ENCODE assay signal across 37 cellular contexts in the genomic region with DNA sequence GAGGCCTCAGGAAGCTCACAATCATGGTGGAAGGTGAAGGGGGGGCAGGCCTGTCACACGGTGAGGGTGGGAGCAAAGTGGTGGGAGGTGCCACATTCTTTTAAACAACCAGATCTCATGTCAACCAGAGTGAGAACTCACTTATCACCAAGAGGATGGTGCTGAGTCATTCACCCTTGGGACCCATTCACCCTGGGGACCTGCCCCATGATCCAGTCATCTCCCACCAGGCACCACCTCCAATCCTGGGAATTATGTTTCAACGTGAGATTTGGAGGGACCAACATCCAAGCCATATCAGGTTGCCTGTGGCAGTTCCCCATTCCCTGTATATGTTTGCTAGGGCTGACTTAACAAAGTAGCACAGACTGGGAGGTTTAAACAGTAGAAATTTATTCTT.
"Had no signal": no experiment of that assay in that cellular context is flagged by ENCODE, and none has a peak within 500 bp of the region (broad histone marks: within the 10 kb centered on the region; RNA-seq: fewer than 3 reads in every experiment).

No MANE protein-coding gene starts in this region.

- H3K36me3 ChIP-seq: MG63 had no signal

- H3K4me3 ChIP-seq: MG63 had no signal

- H3K9me3 ChIP-seq: MG63 had no signal

- H3K27me3 ChIP-seq: MG63 had no signal

- DNase-seq: Karpas-422, Kasumi-1, MG63, MM.1S, MV-4-11, NCI-H1048, NCI-H1092, NCI-H1092 treated with DMSO at 0.1 percent for 48 hours, NCI-H1105, NCI-H1105 treated with DMSO at 0.1 percent for 48 hours, NCI-H1417, NCI-H1417 treated with DMSO at 0.1 percent for 48 hours, NCI-H1436, NCI-H1436 treated with DMSO at 0.1 percent for 48 hours, NCI-H146, NCI-H1694, NCI-H1694 treated with DMSO at 0.1 percent for 48 hours, NCI-H187, NCI-H187 treated with DMSO at 0.1 percent for 48 hours, NCI-H1930, NCI-H2029, NCI-H2029 treated with DMSO at 0.1 percent for 48 hours, NCI-H2081, NCI-H2081 treated with DMSO at 0.1 percent for 48 hours, NCI-H2107, NCI-H2171, NCI-H2171 treated with DMSO at 0.1 percent for 48 hours, NCI-H2227 treated with DMSO at 0.1 percent for 48 hours, NCI-H226, NCI-H345, NCI-H446, NCI-H446 treated with DMSO at 0.1 percent for 48 hours, NCI-H510A, NCI-H510A treated with DMSO at 0.1 percent for 48 hours, NCI-H524, NCI-H524 treated with DMSO at 0.1 percent for 48 hours, NCI-H526 had no signal
